8 cellular contexts compared by ENCODE assay signal in genomic region chr7:116122972-116123595, GRCh38.
DNase-seq lines count a peak whose midpoint lies in the region; ATAC-seq, FAIRE-seq and TF ChIP-seq lines count a peak whose summit lies in the region.

No MANE protein-coding gene starts in this region.

- H3K9me3 ChIP-seq in H1 (ENCODE audit: insufficient read depth in 2 of 2, low read depth in 1 of 2, low read length in 1 of 2) (no peaks in the 10 kb centered on the region; a peak in 1 of 4 replicates), osteoblast (ENCODE audit: low read depth, low read length) (no peaks in the 10 kb centered on the region)

- no peaks in the 10 kb centered on the region for H3K23me2 ChIP-seq in H1 (ENCODE audit: low read depth, low read length)

- peak; percentile 94 for FAIRE-seq in H1 (lab: Jason Lieb, UNC)

- H2BK15ac ChIP-seq in H1 (ENCODE audit: low read length), result no peak overlapping the region

- peaks cover 16% of the 10 kb centered on the region; the same call in 1 of the 2 replicates for H3K4me1 Mint-ChIP-seq in HFFc6 (ENCODE audit: low read depth)
- H3K4me1 Mint-ChIP-seq in stimulated activated memory B cell treated with anti-CD40 and anti-IgM and Interleukin-4, amounts not matched to agents 10 μg/mL and 1 μg/mL and 100 μg/mL, for 72 hours, result no peaks in the 10 kb centered on the region

- no peak overlapping the region for H2BK12ac ChIP-seq in H1 (ENCODE audit: low read depth, low read length)

- H3K79me1 ChIP-seq in H1 (ENCODE audit: low read depth, low read length), result no peaks in the 10 kb centered on the region

- DNase-seq in GM04504 (ENCODE audit: low read depth), result peak; percentile 3
- peak; percentile 38 for DNase-seq in HFFc6
- peak; percentile 40 for DNase-seq in NOMO-1 treated with dmso at 0.1 percent for 144 hours (lab: John Stamatoyannopoulos, UW; ENCODE audit: unreplicated experiment)
- no peak for DNase-seq in H1 (ENCODE audit: low read depth in 1 of 2, low spot score in 2 of 2)
- peak; percentile 13 for DNase-seq in osteoblast (ENCODE audit: insufficient read length, low spot score, missing footprints)
- no peak for DNase-seq in GM19240 (ENCODE audit: insufficient read length, low spot score)
- no peak for DNase-seq in activated T-cell treated with anti-CD3 and anti-CD28 coated beads for 4 hours

- H3K56ac ChIP-seq in H1 (replicated peaks; ENCODE audit: insufficient read length, low read depth, low read length), result no peak overlapping the region

- H3K36me3 Mint-ChIP-seq in HFFc6 (ENCODE audit: low read depth), result peaks cover 9% of the 10 kb centered on the region
- H3K36me3 Mint-ChIP-seq in stimulated activated memory B cell treated with anti-CD40 and anti-IgM and Interleukin-4, amounts not matched to agents 10 μg/mL and 1 μg/mL and 100 μg/mL, for 72 hours, result peaks cover 10% of the 10 kb centered on the region

- H2AFZ ChIP-seq in H1 (ENCODE audit: low read length) (no peak overlapping the region), osteoblast (ENCODE audit: low read length) (peak overlapping the region; percentile 8)

- H3K4ac ChIP-seq in H1 (replicated peaks; ENCODE audit: insufficient read length, low read depth, low read length), result no peak overlapping the region

- H3K4me2 ChIP-seq in H1 (ENCODE audit: insufficient read depth in 1 of 2, low read depth in 2 of 2, low read length in 2 of 2) (no peak overlapping the region), osteoblast (ENCODE audit: insufficient read depth, low read length) (peak overlapping the region; percentile 8)

- H4K20me1 ChIP-seq in H1 (replicated peaks in 1 of 2; ENCODE audit: control insufficient read depth in 1 of 2, insufficient read depth in 2 of 2, low read length in 2 of 2) (no peaks in the 10 kb centered on the region), osteoblast (ENCODE audit: insufficient read depth, low read length) (no peaks in the 10 kb centered on the region)

- H2BK5ac ChIP-seq in H1 (ENCODE audit: low read depth, low read length), result no peak overlapping the region

- no peak overlapping the region for H2BK120ac ChIP-seq in H1 (replicated peaks; ENCODE audit: low read depth, low read length)

- H4K8ac ChIP-seq in H1 (ENCODE audit: extremely low read depth, insufficient read depth, low read length), result no peak overlapping the region

- no peaks in the 10 kb centered on the region for H3K79me2 ChIP-seq in H1 (ENCODE audit: control insufficient read depth in 1 of 2, insufficient read depth in 2 of 2, low read length in 2 of 2)
- H3K79me2 ChIP-seq in osteoblast (ENCODE audit: insufficient read depth, low read length), result no peaks in the 10 kb centered on the region

- CTCF ChIA-PET in H1 (lab: Charles Lee; ENCODE audit: partially characterized antibody), result interaction anchor here (0.6 to 3.1 kb wide), 9 partner anchors 10 to 76 kb away, joined by 3 to 14 read pairs (median 4); no protein-coding TSS in a partner anchor

- H3K27me3 ChIP-seq in H1 (replicated peaks in 1 of 4; ENCODE audit: control insufficient read depth in 3 of 4, extremely low read depth in 1 of 4, insufficient read depth in 3 of 4, low read length in 3 of 4) (no peaks in the 10 kb centered on the region), osteoblast (ENCODE audit: insufficient read depth, low read length) (peaks cover 9% of the 10 kb centered on the region)

- H3K9ac ChIP-seq in H1 (replicated peaks in 1 of 4; ENCODE audit: extremely low read depth in 1 of 4, low read depth in 3 of 4, low read length in 3 of 4), result no peak overlapping the region

- H3K4me1 ChIP-seq in H1 (replicated peaks in 1 of 4; ENCODE audit: control insufficient read depth in 3 of 4, insufficient read depth in 4 of 4, low read length in 3 of 4), result no peaks in the 10 kb centered on the region
- no peaks in the 10 kb centered on the region for H3K4me1 ChIP-seq in osteoblast (ENCODE audit: insufficient read depth, low read length)

- H3K9me3 Mint-ChIP-seq in HFFc6, result peaks cover 9% of the 10 kb centered on the region
- peaks cover 3% of the 10 kb centered on the region for H3K9me3 Mint-ChIP-seq in stimulated activated memory B cell treated with anti-CD40 and anti-IgM and Interleukin-4, amounts not matched to agents 10 μg/mL and 1 μg/mL and 100 μg/mL, for 72 hours

- no peak for TF ChIP-seq POLR2A in H1 (IDR thresholded peaks at IDR 0.05; ENCODE audit: control extremely low read depth in 1 of 2, low read depth in 2 of 2, low read length in 2 of 2)

- no peak for TF ChIP-seq EP300 in H1 (IDR thresholded peaks at IDR 0.05; ENCODE audit: borderline replicate concordance in 1 of 2, low read depth in 2 of 2, low read length in 2 of 2)

- H2BK20ac ChIP-seq in H1 (ENCODE audit: low read length), result no peak overlapping the region

- H3K27me3 Mint-ChIP-seq in HFFc6 (ENCODE audit: insufficient read depth), result peaks cover 5% of the 10 kb centered on the region; the same call in 1 of the 2 replicates
- no peaks in the 10 kb centered on the region for H3K27me3 Mint-ChIP-seq in stimulated activated memory B cell treated with anti-CD40 and anti-IgM and Interleukin-4, amounts not matched to agents 10 μg/mL and 1 μg/mL and 100 μg/mL, for 72 hours

- H3K4me3 Mint-ChIP-seq in HFFc6, result no peak overlapping the region
- H3K4me3 Mint-ChIP-seq in stimulated activated memory B cell treated with anti-CD40 and anti-IgM and Interleukin-4, amounts not matched to agents 10 μg/mL and 1 μg/mL and 100 μg/mL, for 72 hours, result no peak overlapping the region

- no peak overlapping the region for H3K27ac Mint-ChIP-seq in HFFc6
- no peak overlapping the region for H3K27ac Mint-ChIP-seq in stimulated activated memory B cell treated with anti-CD40 and anti-IgM and Interleukin-4, amounts not matched to agents 10 μg/mL and 1 μg/mL and 100 μg/mL, for 72 hours

- H4K91ac ChIP-seq in H1 (replicated peaks; ENCODE audit: insufficient read length, low read length), result no peak overlapping the region

- TF ChIP-seq CTCF in HFFc6 (IDR thresholded peaks at IDR 0.05), result peak; percentile 87
- TF ChIP-seq CTCF in H1 (IDR thresholded peaks at IDR 0.05; ENCODE audit: control extremely low read depth in 1 of 3, insufficient read depth in 1 of 3, low read depth in 1 of 3, low read length in 3 of 3), result peak in 2 of 3 experiments; percentile 43 to 69; a peak in 2 of 4 replicates
- TF ChIP-seq CTCF in osteoblast (IDR thresholded peaks at IDR 0.05; ENCODE audit: extremely low read depth, low read depth, low read length), result peak; percentile 77

- H3K14ac ChIP-seq in H1 (ENCODE audit: insufficient read length), result no peak overlapping the region

- POLR2A ChIA-PET in H1 (lab: Charles Lee; ENCODE audit: partially characterized antibody), result no interaction called here

- H3K18ac ChIP-seq in H1 (ENCODE audit: extremely low read depth, low read length), result no peak overlapping the region

- H3K4me3 ChIP-seq in H1 (ENCODE audit: extremely low read depth in 1 of 4, insufficient read depth in 2 of 4, low read depth in 3 of 4, low read length in 4 of 4), result no peak overlapping the region
- no peak overlapping the region for H3K4me3 ChIP-seq in osteoblast (ENCODE audit: insufficient read depth, low read length)

- no peak overlapping the region for H2AK5ac ChIP-seq in H1 (ENCODE audit: low read depth, low read length)

- H3K23ac ChIP-seq in H1 (ENCODE audit: insufficient read length), result no peak overlapping the region

- no peak for ATAC-seq in stimulated activated memory B cell treated with anti-CD40 and anti-IgM and Interleukin-4, amounts not matched to agents 10 μg/mL and 1 μg/mL and 100 μg/mL, for 72 hours

- H4K5ac ChIP-seq in H1 (ENCODE audit: insufficient read length, low read depth, low read length), result no peak overlapping the region

- TF ChIP-seq RAD21 in H1 (IDR thresholded peaks at IDR 0.05 in 1 of 2, conservative IDR thresholded peaks at IDR 0.05 in 1 of 2; ENCODE audit: low read depth in 2 of 2, low read length in 2 of 2), result peak; percentile 67 to 73

- WGBS in H1 (ENCODE audit: extremely low coverage in 1 of 2, insufficient coverage in 1 of 2, insufficient read length in 1 of 2, insufficient replicate concordance in 2 of 2, low coverage in 1 of 2, low lambda C conversion rate in 2 of 2, missing lambda C conversion rate in 1 of 2), 2 experiments, result 72% methylated on average over 3 of the region's 3 CpGs; no CpG with 5 or more reads in 1 of the 2 experiments

- no peak overlapping the region for H3K27ac ChIP-seq in H1 (ENCODE audit: low read depth, low read length)
- H3K27ac ChIP-seq in osteoblast (ENCODE audit: low read depth, low read length), result no peak overlapping the region

- H3K36me3 ChIP-seq in H1 (ENCODE audit: control insufficient read depth in 2 of 4, insufficient read depth in 4 of 4, low read length in 3 of 4) (no peaks in the 10 kb centered on the region), osteoblast (ENCODE audit: insufficient read depth, low read length) (no peaks in the 10 kb centered on the region)

TF ChIP-seq in H1, 55 proteins besides CTCF, POLR2A, EP300 and RAD21:
- TF ChIP-seq HDAC2 (IDR thresholded peaks at IDR 0.05; ENCODE audit: borderline replicate concordance in 1 of 2, low read depth in 2 of 2, low read length in 2 of 2) (no peak), SP1 (IDR thresholded peaks at IDR 0.05; ENCODE audit: low read depth, low read length) (no peak), TAF7 (optimal IDR thresholded peaks at IDR 0.05; ENCODE audit: borderline replicate concordance, low read depth, low read length) (no peak), PHF8 (conservative IDR thresholded peaks at IDR 0.05; ENCODE audit: low read depth, low read length) (no peak), KDM5A (IDR thresholded peaks at IDR 0.05; ENCODE audit: low read length) (no peak), YY1 (IDR thresholded peaks at IDR 0.05; ENCODE audit: low read depth, low read length) (no peak), MAFK (IDR thresholded peaks at IDR 0.05; ENCODE audit: low read depth, low read length) (peak; percentile 24; the same call in 1 of the 2 replicates)

Comparison
In these comparisons a context has a peak if more than half of its experiments do, and no peak if none do; other contexts are left out.
1. DNase-seq: peak in GM04504 (single experiment), HFFc6 (single experiment), NOMO-1 treated with dmso at 0.1 percent for 144 hours (single experiment) and osteoblast (single experiment); none in H1 (0 of 2), GM19240 (single experiment) and activated T-cell treated with anti-CD3 and anti-CD28 coated beads for 4 hours (single experiment).
2. Peak in every context shown above with its lines, with median percentiles within 50 percentile points of each other: CTCF ChIP-seq.